Comparison of ENCODE assay signal across 11 cellular contexts in genomic region chr15:79978260-79978659, GRCh38. TPM values are rescaled to one million over a fixed set of nuclear protein-coding genes. Genes with fewer than 3 reads are reported as not detected.
A peak's percentile ranks its signal among the peaks of the same experiment; 100 is the strongest.
DNase-seq lines count a peak whose midpoint lies in the region; ATAC-seq, FAIRE-seq and TF ChIP-seq lines count a peak whose summit lies in the region.
"Had no signal": no experiment of that assay in that cellular context is flagged by ENCODE, and none has a peak within 500 bp of the region (broad histone marks: within the 10 kb centered on the region; RNA-seq: fewer than 3 reads in every experiment).

No MANE protein-coding gene starts in this region.

- WGBS in mesodermal cell (ENCODE audit: insufficient coverage in 2 of 2), 2 experiments, result 90 to 91% methylated on average over 4 to 6 of the region's 6 CpGs

- TF ChIP-seq CTCF in vagina (IDR thresholded peaks at IDR 0.05), result no peak

- H3K9me3 Mint-ChIP-seq in stimulated activated naive CD8-positive, alpha-beta T cell treated with anti-CD3 and anti-CD28 coated beads, Interleukin-15, Interleukin-2, amounts not matched to agents 100 ng/mL and 50 ng/mL, for 24 hours, result no peaks in the 10 kb centered on the region
- H3K9me3 Mint-ChIP-seq in activated naive CD8-positive, alpha-beta T cell treated with anti-CD3 and anti-CD28 coated beads, Interleukin-2, amount 50 U/mL, for 24 hours, result no peaks in the 10 kb centered on the region

- no peaks in the 10 kb centered on the region for H3K9me3 ChIP-seq in mesodermal cell (ENCODE audit: control insufficient read depth, low read length)
- no peaks in the 10 kb centered on the region for H3K9me3 ChIP-seq in vagina

- H3K27ac ChIP-seq in mesodermal cell (ENCODE audit: low read depth, low read length, severe bottlenecking) (peak overlapping the region; percentile 4), vagina (peak overlapping the region; percentile 11)

- H3K36me3 Mint-ChIP-seq in stimulated activated naive CD8-positive, alpha-beta T cell treated with anti-CD3 and anti-CD28 coated beads, Interleukin-15, Interleukin-2, amounts not matched to agents 100 ng/mL and 50 ng/mL, for 24 hours (ENCODE audit: low read depth), result no peaks in the 10 kb centered on the region
- no peaks in the 10 kb centered on the region for H3K36me3 Mint-ChIP-seq in activated naive CD8-positive, alpha-beta T cell treated with anti-CD3 and anti-CD28 coated beads, Interleukin-2, amount 50 U/mL, for 24 hours (ENCODE audit: low read depth)

- H3K27me3 ChIP-seq in vagina, result no peaks in the 10 kb centered on the region

- ATAC-seq in stimulated activated naive CD8-positive, alpha-beta T cell treated with anti-CD3 and anti-CD28 coated beads, Interleukin-15, Interleukin-2, amounts not matched to agents 100 U/mL and 50 U/mL, for 24 hours, result no peak
- ATAC-seq in activated naive CD8-positive, alpha-beta T cell treated with anti-CD3 and anti-CD28 coated beads, Interleukin-2, amount 50 U/mL, for 24 hours, result no peak
- ATAC-seq: HCT116 had no signal

- H3K36me3 ChIP-seq in mesodermal cell (ENCODE audit: control insufficient read depth, insufficient read depth, low read length) (no peaks in the 10 kb centered on the region), vagina (no peaks in the 10 kb centered on the region)

- intact Hi-C loops in vagina (cut with DNase I), result no loop called here

- peak overlapping the region; percentile 89 for H3K27ac Mint-ChIP-seq in stimulated activated naive CD8-positive, alpha-beta T cell treated with anti-CD3 and anti-CD28 coated beads, Interleukin-15, Interleukin-2, amounts not matched to agents 100 ng/mL and 50 ng/mL, for 24 hours
- peak overlapping the region; percentile 94 for H3K27ac Mint-ChIP-seq in activated naive CD8-positive, alpha-beta T cell treated with anti-CD3 and anti-CD28 coated beads, Interleukin-2, amount 50 U/mL, for 24 hours

- no peak for FAIRE-seq in GM19239 (lab: Jason Lieb, UNC)

- peaks cover 60% of the 10 kb centered on the region for H3K4me1 Mint-ChIP-seq in stimulated activated naive CD8-positive, alpha-beta T cell treated with anti-CD3 and anti-CD28 coated beads, Interleukin-15, Interleukin-2, amounts not matched to agents 100 ng/mL and 50 ng/mL, for 24 hours (ENCODE audit: low read depth)
- peaks cover 55% of the 10 kb centered on the region for H3K4me1 Mint-ChIP-seq in activated naive CD8-positive, alpha-beta T cell treated with anti-CD3 and anti-CD28 coated beads, Interleukin-2, amount 50 U/mL, for 24 hours

- H3K27me3 Mint-ChIP-seq in stimulated activated naive CD8-positive, alpha-beta T cell treated with anti-CD3 and anti-CD28 coated beads, Interleukin-15, Interleukin-2, amounts not matched to agents 100 ng/mL and 50 ng/mL, for 24 hours, result no peaks in the 10 kb centered on the region
- no peaks in the 10 kb centered on the region for H3K27me3 Mint-ChIP-seq in activated naive CD8-positive, alpha-beta T cell treated with anti-CD3 and anti-CD28 coated beads, Interleukin-2, amount 50 U/mL, for 24 hours

- H3K4me3 ChIP-seq in mesodermal cell (ENCODE audit: extremely low read depth, insufficient read depth, low read length, poor library complexity, severe bottlenecking), result no peak overlapping the region
- no peak overlapping the region for H3K4me3 ChIP-seq in vagina

- H3K4me1 ChIP-seq in mesodermal cell (ENCODE audit: control insufficient read depth, insufficient read depth, low read length, poor library complexity, severe bottlenecking) (no peaks in the 10 kb centered on the region), vagina (no peaks in the 10 kb centered on the region)

- no peak for DNase-seq in stimulated activated naive CD8-positive, alpha-beta T cell treated with anti-CD3 and anti-CD28 coated beads, Interleukin-15, Interleukin-2, amounts not matched to agents 100 U/mL and 50 U/mL, for 24 hours
- DNase-seq in activated naive CD8-positive, alpha-beta T cell treated with anti-CD3 and anti-CD28 coated beads, Interleukin-2, amount 50 U/mL, for 24 hours, result no peak
- DNase-seq in vagina (ENCODE audit: extremely low spot score in 2 of 2) (no peak), SIG-M5 (lab: John Stamatoyannopoulos, UW) (no peak), GM19239 (ENCODE audit: insufficient read length, low spot score) (no peak), cerebellum (ENCODE audit: low spot score) (no peak)
- DNase-seq: dermis blood vessel endothelial cell had no signal

- peak overlapping the region; percentile 17 for H3K4me3 Mint-ChIP-seq in stimulated activated naive CD8-positive, alpha-beta T cell treated with anti-CD3 and anti-CD28 coated beads, Interleukin-15, Interleukin-2, amounts not matched to agents 100 ng/mL and 50 ng/mL, for 24 hours
- peak overlapping the region; percentile 34 for H3K4me3 Mint-ChIP-seq in activated naive CD8-positive, alpha-beta T cell treated with anti-CD3 and anti-CD28 coated beads, Interleukin-2, amount 50 U/mL, for 24 hours

- no peak for TF ChIP-seq POLR2A in vagina (IDR thresholded peaks at IDR 0.05)

RNA-seq across cellular contexts. Expression of gene BCL2A1, which starts 7.3 kb away (rescaled TPM):
- polyA plus RNA-seq in mesodermal cell (2013, experiment 1 of 2), result not detected
- not detected for polyA plus RNA-seq in mesodermal cell (2013, experiment 2 of 2)
- total RNA-seq in vagina (1.7 TPM), cerebellum (0.82 TPM)
- total RNA-seq: dermis blood vessel endothelial cell had no signal
- polyA plus RNA-seq: BJ had no signal
